Comparison of ENCODE assay signal across 19 cellular contexts in the genomic region with DNA sequence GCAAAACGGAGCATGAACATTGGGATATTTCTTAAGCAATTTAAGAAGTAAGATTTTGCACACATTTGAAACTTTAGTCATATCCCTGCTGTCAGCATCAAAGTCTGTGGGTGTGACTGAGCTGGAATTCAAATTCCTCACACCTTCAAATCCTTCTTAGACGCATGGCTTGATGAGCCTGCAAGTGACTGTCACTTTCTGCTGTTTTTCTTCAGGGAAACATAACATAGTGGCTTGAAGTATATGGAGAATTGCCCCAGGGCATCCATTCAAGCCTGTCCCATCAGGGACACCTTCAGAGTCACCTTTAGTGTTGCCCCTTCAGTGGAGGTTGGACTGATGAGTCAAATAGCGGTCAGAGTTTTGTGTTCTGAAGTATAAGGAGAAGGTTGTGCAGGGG.
"Had no signal": no experiment of that assay in that cellular context is flagged by ENCODE, and none has a peak within 500 bp of the region (broad histone marks: within the 10 kb centered on the region; RNA-seq: fewer than 3 reads in every experiment).

No MANE protein-coding gene starts in this region.

- H3K4me2 ChIP-seq: neural progenitor cell had no signal

- ATAC-seq: effector memory CD8-positive, alpha-beta T cell; left colon; left ventricle myocardium superior; natural killer cell treated with Interleukin-12 subunit alpha and Interleukin-12 subunit beta and Interleukin-15 and Interleukin-18, amount 100 ng/mL, for 72 hours; right cardiac atrium had no signal

- H3K36me3 ChIP-seq: neural progenitor cell, ovary had no signal

- H3K27me3 Mint-ChIP-seq: natural killer cell treated with Interleukin-12 subunit alpha and Interleukin-12 subunit beta and Interleukin-15 and Interleukin-18, amount 100 ng/mL, for 72 hours had no signal

- H3K9ac ChIP-seq: neural progenitor cell had no signal

- H3K9me3 Mint-ChIP-seq: dendritic cell treated with granulocyte-macrophage colony-stimulating factor and Interleukin-4, amounts not matched to agents 40 ng/mL and 50 ng/mL, for 4 days; effector memory CD8-positive, alpha-beta T cell; mesothelial cell of epicardium; natural killer cell treated with Interleukin-12 subunit alpha and Interleukin-12 subunit beta and Interleukin-15 and Interleukin-18, amount 100 ng/mL, for 72 hours; neural progenitor cell had no signal

- H3K27ac ChIP-seq: epithelial cell of prostate, esophagus squamous epithelium, neural progenitor cell, ovary had no signal

- H3K9me3 ChIP-seq: esophagus squamous epithelium, ovary had no signal

- H3K27me3 ChIP-seq: esophagus squamous epithelium, neural progenitor cell, ovary had no signal

- DNase-seq: effector memory CD8-positive, alpha-beta T cell; esophagus squamous epithelium; foreskin fibroblast; kidney; left colon; left ventricle myocardium superior; ovary; right cardiac atrium; small intestine; stimulated activated CD4-positive, alpha-beta T cell treated with anti-CD3 and anti-CD28 coated beads, Interleukin-12 subunit alpha, Interleukin-12 subunit beta, amount 100 ng/mL, for 4 hours; stimulated activated naive CD4-positive, alpha-beta T cell treated with Interleukin-2 at 50 U/mL for 16 hours; trophoblast cell had no signal

- H3K36me3 Mint-ChIP-seq: natural killer cell treated with Interleukin-12 subunit alpha and Interleukin-12 subunit beta and Interleukin-15 and Interleukin-18, amount 100 ng/mL, for 72 hours had no signal

- H2AFZ ChIP-seq: neural progenitor cell had no signal

- H3K4me3 Mint-ChIP-seq: dendritic cell treated with granulocyte-macrophage colony-stimulating factor and Interleukin-4, amounts not matched to agents 40 ng/mL and 50 ng/mL, for 4 days; effector memory CD8-positive, alpha-beta T cell; mesothelial cell of epicardium; natural killer cell treated with Interleukin-12 subunit alpha and Interleukin-12 subunit beta and Interleukin-15 and Interleukin-18, amount 100 ng/mL, for 72 hours; neural progenitor cell had no signal

- H3K27ac Mint-ChIP-seq: dendritic cell treated with granulocyte-macrophage colony-stimulating factor and Interleukin-4, amounts not matched to agents 40 ng/mL and 50 ng/mL, for 4 days; effector memory CD8-positive, alpha-beta T cell; mesothelial cell of epicardium; natural killer cell treated with Interleukin-12 subunit alpha and Interleukin-12 subunit beta and Interleukin-15 and Interleukin-18, amount 100 ng/mL, for 72 hours; neural progenitor cell; progenitor cell of endocrine pancreas had no signal

- H3K4me3 ChIP-seq: esophagus squamous epithelium, lung, neural progenitor cell, ovary had no signal
